ENCODE assay signal across 8 cellular contexts in genomic region chr19:7069042-7069903, GRCh38. TPM values are rescaled to one million over a fixed set of nuclear protein-coding genes. Genes with fewer than 3 reads are reported as not detected.
A peak's percentile ranks its signal among the peaks of the same experiment; 100 is the strongest.
DNase-seq lines count a peak whose midpoint lies in the region; ATAC-seq and TF ChIP-seq lines count a peak whose summit lies in the region.

Gene ZNF557, plus strand, starts transcription at chr19:7069703. Its CDS starts 5,372 bp downstream, at chr19:7075075.

- CTCF ChIA-PET in GM10248 (lab: Yijun Ruan, JAX): interaction anchor here (0.8 to 1.7 kb wide), 3 partner anchors 12 to 835 kb away, joined by 3 to 4 read pairs (median 4); partner anchors contain the start of gene MAP2K7

- H3K9me3 ChIP-seq in testis: no peaks in the 10 kb centered on the region

- H3K36me3 ChIP-seq in testis (ENCODE audit: low read depth, missing control alignments): no peaks in the 10 kb centered on the region

- peak within 1 kb of the TSS; percentile 78 to 99 for H3K4me3 ChIP-seq in testis

- peak within 1 kb of the TSS; percentile 66 to 87 for H3K27ac ChIP-seq in testis

- peaks cover 25 to 38% of the 10 kb centered on the region in 2 donors for H3K36me3 Mint-ChIP-seq in activated naive CD4-positive, alpha-beta T cell treated with anti-CD3 and anti-CD28 coated beads, Interleukin-2, amount 50 U/mL, for 72 hours

- DNase-seq in GM10248 (ENCODE audit: extremely low spot score) (peak; percentile 98), NCI-H1092 treated with DMSO at 0.1 percent for 48 hours (lab: John Stamatoyannopoulos, UW) (peak; percentile 95), glomerular visceral epithelial cell (ENCODE audit: extremely low spot score) (peak; percentile 97), omental fat pad (ENCODE audit: low spot score) (peak; percentile 95), testis (peak; percentile 99)
- peak; percentile 98 for DNase-seq in activated naive CD4-positive, alpha-beta T cell treated with anti-CD3 and anti-CD28 coated beads, Interleukin-2, amount 50 U/mL, for 72 hours (ENCODE audit: low spot score in 2 of 2)

- H3K4me1 ChIP-seq in testis: peaks cover 4% of the 10 kb centered on the region

- ATAC-seq in HG02610 (IDR thresholded peaks at IDR 0.05; ENCODE audit: unreplicated experiment) (peak; percentile 92), SK-N-SH treated with all-trans-retinoic acid at 6 μM for 48 hours (peak; percentile 99), omental fat pad (ENCODE audit: low FRiP score) (peak; percentile 100)
- peak; percentile 96 for ATAC-seq in activated naive CD4-positive, alpha-beta T cell treated with anti-CD3 and anti-CD28 coated beads, Interleukin-2, amount 50 U/mL, for 72 hours

- intact Hi-C loops in testis (cut with DNase I; ENCODE audit: low total_unique reads): no loop called here

- H3K27ac Mint-ChIP-seq in activated naive CD4-positive, alpha-beta T cell treated with anti-CD3 and anti-CD28 coated beads, Interleukin-2, amount 50 U/mL, for 72 hours: peak within 1 kb of the TSS; percentile 93 to 96

- TF ChIP-seq POLR2A in testis (IDR thresholded peaks at IDR 0.05): no peak

- POLR2A ChIA-PET in GM10248 (lab: Yijun Ruan, JAX): interaction anchor here (0.6 to 1.0 kb wide), 8 partner anchors 30 to 1321 kb away, joined by 3 to 7 read pairs (median 6); partner anchors contain the start of genes RAB11B and TNFSF9

- TF ChIP-seq CTCF in GM10248 (IDR thresholded peaks at IDR 0.05; ENCODE audit: control extremely low read depth, extremely low read depth, low read depth, missing control alignments) (no peak), omental fat pad (IDR thresholded peaks at IDR 0.05) (no peak), testis (IDR thresholded peaks at IDR 0.05) (no peak)

- 0 to 1% methylated on average over 42 to 53 of the region's 56 CpGs for WGBS in testis, 2 donors

- H3K27me3 ChIP-seq in testis: no peaks in the 10 kb centered on the region

- peaks cover 1 to 4% of the 10 kb centered on the region in 2 donors for H3K9me3 Mint-ChIP-seq in activated naive CD4-positive, alpha-beta T cell treated with anti-CD3 and anti-CD28 coated beads, Interleukin-2, amount 50 U/mL, for 72 hours

TF ChIP-seq in SK-N-SH treated with all-trans-retinoic acid at 6 μM for 48 hours, 23 proteins besides CTCF, POLR2A, EP300 and RAD21:
- TF ChIP-seq PATZ1 (CRISPR knock-in tag; IDR thresholded peaks at IDR 0.05; ENCODE audit: borderline replicate concordance) (no peak), POU6F1 (CRISPR knock-in tag; IDR thresholded peaks at IDR 0.05; ENCODE audit: borderline replicate concordance, low read depth) (no peak), ZFP3 (CRISPR knock-in tag; IDR thresholded peaks at IDR 0.05) (no peak), ZNF565 (CRISPR knock-in tag; conservative IDR thresholded peaks at IDR 0.05; ENCODE audit: low read depth) (no peak), ZNF70 (CRISPR knock-in tag; IDR thresholded peaks at IDR 0.05) (no peak), PPARA (CRISPR knock-in tag; IDR thresholded peaks at IDR 0.05; ENCODE audit: borderline replicate concordance) (no peak), RARB (CRISPR knock-in tag; IDR thresholded peaks at IDR 0.05) (no peak), CREB5 (CRISPR knock-in tag; IDR thresholded peaks at IDR 0.05; ENCODE audit: low read depth) (no peak), OSR1 (CRISPR knock-in tag; IDR thresholded peaks at IDR 0.05) (no peak), TOX (CRISPR knock-in tag; IDR thresholded peaks at IDR 0.05; ENCODE audit: borderline replicate concordance) (no peak), TSHZ2 (CRISPR knock-in tag; IDR thresholded peaks at IDR 0.05) (no peak), SNAI2 (CRISPR knock-in tag; IDR thresholded peaks at IDR 0.05) (no peak), ESRRG (CRISPR knock-in tag; IDR thresholded peaks at IDR 0.05) (no peak), TCF4 (CRISPR knock-in tag; IDR thresholded peaks at IDR 0.05; ENCODE audit: borderline replicate concordance) (no peak), ZC3H10 (CRISPR knock-in tag; IDR thresholded peaks at IDR 0.05) (no peak), ARNTL (CRISPR knock-in tag; IDR thresholded peaks at IDR 0.05; ENCODE audit: borderline replicate concordance, low read depth) (no peak), CSRNP3 (CRISPR knock-in tag; IDR thresholded peaks at IDR 0.05) (no peak), BACH2 (CRISPR knock-in tag; IDR thresholded peaks at IDR 0.05; ENCODE audit: borderline replicate concordance) (no peak)

RNA-seq across cellular contexts. Expression of gene ZNF557, which starts in this region (rescaled TPM):
- total RNA-seq in activated naive CD4-positive, alpha-beta T cell treated with anti-CD3 and anti-CD28 coated beads, Interleukin-2, amount 50 U/mL, for 72 hours: 1 to 10 TPM; 7.9 to 8.3 TPM
- total RNA-seq in omental fat pad (10 to 100 TPM in 1 of 4 donors, 1 to 10 TPM in 3; 5.7 to 12.6 (median 8.4) TPM), testis (10 to 100 TPM; 20.8 to 21.0 TPM)
- 5.6 TPM for polyA plus RNA-seq in testis (ENCODE audit: insufficient read depth, low read depth, low replicate concordance)

Comparison
In these comparisons a context has a peak if more than half of its experiments do, and no peak if none do; other contexts are left out.
1. Peak in every context shown above with its lines: DNase-seq, ATAC-seq, H3K4me3 ChIP-seq and H3K27ac ChIP-seq.